8 cellular contexts compared by ENCODE assay signal in genomic region chr17:2595736-2596135, GRCh38. TPM values are rescaled to one million over a fixed set of nuclear protein-coding genes. Genes with fewer than 3 reads are reported as not detected.
DNase-seq lines count a peak whose midpoint lies in the region; ATAC-seq, FAIRE-seq and TF ChIP-seq lines count a peak whose summit lies in the region.

No MANE protein-coding gene starts in this region.

- TF ChIP-seq CTCF in keratinocyte (optimal IDR thresholded peaks at IDR 0.05 in 1 of 3, IDR thresholded peaks at IDR 0.05 in 1 of 3, conservative IDR thresholded peaks at IDR 0.05 in 1 of 3; ENCODE audit: extremely low read depth in 1 of 3, insufficient read depth in 2 of 3, low read length in 3 of 3): no peak
- TF ChIP-seq CTCF in tibial nerve (IDR thresholded peaks at IDR 0.05): no peak

- H3K36me3 Mint-ChIP-seq in activated naive CD4-positive, alpha-beta T cell treated with anti-CD3 and anti-CD28 coated beads, Interleukin-2, amount 10 ng/mL, durations not matched to agents 7 days and 5 days: peaks cover 23% of the 10 kb centered on the region
- peaks cover 9 to 11% of the 10 kb centered on the region in 2 donors for H3K36me3 Mint-ChIP-seq in activated naive CD4-positive, alpha-beta T cell treated with anti-CD3 and anti-CD28 coated beads, Interleukin-2, amount 50 U/mL, for 72 hours
- peaks cover 29% of the 10 kb centered on the region for H3K36me3 Mint-ChIP-seq in activated T-helper 2 cell treated with anti-CD3 and anti-CD28 coated beads, Interferon-gamma antibody, Interleukin-2, Interleukin-4, amounts not matched to agents 10 μg/mL and 5 μg/mL and 100 μg/mL, durations not matched to agents 14 hours and 24 hours and 36 hours (ENCODE audit: low read depth)

- H3K36me3 ChIP-seq in keratinocyte (ENCODE audit: control insufficient read depth in 2 of 2, extremely low read depth in 1 of 2, insufficient read depth in 2 of 2, low read length in 2 of 2) (peaks cover 2 to 3% of the 10 kb centered on the region in 2 experiments), tibial nerve (no peaks in the 10 kb centered on the region)

- H3K9me1 ChIP-seq in keratinocyte (ENCODE audit: control insufficient read depth, extremely low read depth, insufficient read depth, low read length): no peaks in the 10 kb centered on the region

- H3K4me1 Mint-ChIP-seq in activated naive CD4-positive, alpha-beta T cell treated with anti-CD3 and anti-CD28 coated beads, Interleukin-2, amount 10 ng/mL, durations not matched to agents 7 days and 5 days: peaks cover 45% of the 10 kb centered on the region
- H3K4me1 Mint-ChIP-seq in activated T-helper 2 cell treated with anti-CD3 and anti-CD28 coated beads, Interferon-gamma antibody, Interleukin-2, Interleukin-4, amounts not matched to agents 10 μg/mL and 5 μg/mL and 100 μg/mL, durations not matched to agents 14 hours and 24 hours and 36 hours (ENCODE audit: low read depth): peaks cover 37% of the 10 kb centered on the region

- no peak for TF ChIP-seq POLR2A in tibial nerve (IDR thresholded peaks at IDR 0.05)

- H4K20me1 ChIP-seq in keratinocyte (ENCODE audit: control insufficient read depth, extremely low read depth, insufficient read depth, low read length): peaks cover 22% of the 10 kb centered on the region

- DNase-seq in activated naive CD4-positive, alpha-beta T cell treated with anti-CD3 and anti-CD28 coated beads, Interleukin-2, amount 10 ng/mL, durations not matched to agents 7 days and 5 days: no peak
- no peak for DNase-seq in activated naive CD4-positive, alpha-beta T cell treated with anti-CD3 and anti-CD28 coated beads, Interleukin-2, amount 50 U/mL, for 72 hours (ENCODE audit: low spot score in 2 of 2)
- DNase-seq in activated T-helper 2 cell treated with anti-CD3 and anti-CD28 coated beads, Interferon-gamma antibody, Interleukin-2, Interleukin-4, amounts not matched to agents 10 μg/mL and 5 μg/mL and 100 μg/mL, durations not matched to agents 14 hours and 24 hours and 36 hours (ENCODE audit: low spot score): no peak
- DNase-seq in keratinocyte (ENCODE audit: low read depth, low spot score) (no peak), tibial nerve (ENCODE audit: low spot score in 2 of 2) (no peak), inferior parietal cortex (ENCODE audit: extremely low spot score) (no peak), SKM-1 (lab: John Stamatoyannopoulos, UW; ENCODE audit: unreplicated experiment) (no peak), NCI-H2227 (lab: John Stamatoyannopoulos, UW; ENCODE audit: unreplicated experiment) (no peak)

- peak overlapping the region; percentile 86 for H3K4me3 Mint-ChIP-seq in activated naive CD4-positive, alpha-beta T cell treated with anti-CD3 and anti-CD28 coated beads, Interleukin-2, amount 10 ng/mL, durations not matched to agents 7 days and 5 days
- H3K4me3 Mint-ChIP-seq in activated T-helper 2 cell treated with anti-CD3 and anti-CD28 coated beads, Interferon-gamma antibody, Interleukin-2, Interleukin-4, amounts not matched to agents 10 μg/mL and 5 μg/mL and 100 μg/mL, durations not matched to agents 14 hours and 24 hours and 36 hours (ENCODE audit: low read depth): peak overlapping the region; percentile 94

- H3K4me1 ChIP-seq in keratinocyte (ENCODE audit: control insufficient read depth, extremely low read depth, insufficient read depth, low read length) (peaks cover 26% of the 10 kb centered on the region), tibial nerve (peaks cover 0 to 65% (median 35%) of the 10 kb centered on the region in 4 donors)

- no peak for TF ChIP-seq EP300 in tibial nerve (IDR thresholded peaks at IDR 0.05)

- H3K9me3 ChIP-seq in keratinocyte (ENCODE audit: control insufficient read depth, low read depth, low read length) (no peaks in the 10 kb centered on the region), tibial nerve (no peaks in the 10 kb centered on the region)

- H3K4me2 ChIP-seq in keratinocyte (ENCODE audit: control insufficient read depth, extremely low read depth, insufficient read depth, low read depth, low read length): peak overlapping the region; percentile 98

- no peak overlapping the region for H2AFZ ChIP-seq in keratinocyte (ENCODE audit: control insufficient read depth, low read length)

- H3K4me3 ChIP-seq in keratinocyte (ENCODE audit: control insufficient read depth in 2 of 3, extremely low read depth in 1 of 3, insufficient read depth in 2 of 3, low read depth in 1 of 3, low read length in 3 of 3): peak overlapping the region; percentile 86 to 100 (median 94)
- H3K4me3 ChIP-seq in tibial nerve: peak overlapping the region in 3 of 4 donors; percentile 87 to 100 (median 97)

- ATAC-seq in activated naive CD4-positive, alpha-beta T cell treated with anti-CD3 and anti-CD28 coated beads, Interleukin-2, amount 50 U/mL, for 72 hours: no peak

- H3K79me2 ChIP-seq in keratinocyte (ENCODE audit: control insufficient read depth, insufficient read depth, low read length): peaks cover 67% of the 10 kb centered on the region

- no peak overlapping the region for H3K27ac Mint-ChIP-seq in activated naive CD4-positive, alpha-beta T cell treated with anti-CD3 and anti-CD28 coated beads, Interleukin-2, amount 10 ng/mL, durations not matched to agents 7 days and 5 days
- H3K27ac Mint-ChIP-seq in activated naive CD4-positive, alpha-beta T cell treated with anti-CD3 and anti-CD28 coated beads, Interleukin-2, amount 50 U/mL, for 72 hours: no peak overlapping the region
- no peak overlapping the region for H3K27ac Mint-ChIP-seq in activated T-helper 2 cell treated with anti-CD3 and anti-CD28 coated beads, Interferon-gamma antibody, Interleukin-2, Interleukin-4, amounts not matched to agents 10 μg/mL and 5 μg/mL and 100 μg/mL, durations not matched to agents 14 hours and 24 hours and 36 hours

- 5 to 9% methylated on average over 4 of the region's 4 CpGs for WGBS in tibial nerve, 2 donors

- H3K27me3 ChIP-seq in keratinocyte (ENCODE audit: control insufficient read depth, extremely low read depth, insufficient read depth, low read length) (no peaks in the 10 kb centered on the region), tibial nerve (no peaks in the 10 kb centered on the region)

- H3K9ac ChIP-seq in keratinocyte (ENCODE audit: control insufficient read depth, extremely low read depth, insufficient read depth, low read length): peak overlapping the region; percentile 92

- intact Hi-C loops in activated T-helper 2 cell treated with anti-CD3 and anti-CD28 coated beads, Interferon-gamma antibody, Interleukin-2, Interleukin-4, amounts not matched to agents 10 μg/mL and 5 μg/mL and 100 μg/mL, durations not matched to agents 14 hours and 24 hours and 36 hours (cut with micrococcal nuclease): loop anchor here (5.0 kb wide), 1 partner anchor 42 kb away; no protein-coding TSS in a partner anchor

- FAIRE-seq in keratinocyte (lab: Jason Lieb, UNC): no peak

- H3K9me3 Mint-ChIP-seq in activated naive CD4-positive, alpha-beta T cell treated with anti-CD3 and anti-CD28 coated beads, Interleukin-2, amount 10 ng/mL, durations not matched to agents 7 days and 5 days: no peaks in the 10 kb centered on the region
- no peaks in the 10 kb centered on the region for H3K9me3 Mint-ChIP-seq in activated naive CD4-positive, alpha-beta T cell treated with anti-CD3 and anti-CD28 coated beads, Interleukin-2, amount 50 U/mL, for 72 hours
- no peaks in the 10 kb centered on the region for H3K9me3 Mint-ChIP-seq in activated T-helper 2 cell treated with anti-CD3 and anti-CD28 coated beads, Interferon-gamma antibody, Interleukin-2, Interleukin-4, amounts not matched to agents 10 μg/mL and 5 μg/mL and 100 μg/mL, durations not matched to agents 14 hours and 24 hours and 36 hours

- dilution Hi-C loops in keratinocyte (cut with MboI; ENCODE audit: extremely low pct_ligation_motif_present, low sequenced_read_pairs): no loop called here

- CTCF ChIA-PET in activated naive CD4-positive, alpha-beta T cell treated with anti-CD3 and anti-CD28 coated beads, Interleukin-2, amount 10 ng/mL, durations not matched to agents 7 days and 5 days (lab: Charles Lee): no interaction called here

- H3K27me3 Mint-ChIP-seq in activated naive CD4-positive, alpha-beta T cell treated with anti-CD3 and anti-CD28 coated beads, Interleukin-2, amount 10 ng/mL, durations not matched to agents 7 days and 5 days: no peaks in the 10 kb centered on the region
- H3K27me3 Mint-ChIP-seq in activated T-helper 2 cell treated with anti-CD3 and anti-CD28 coated beads, Interferon-gamma antibody, Interleukin-2, Interleukin-4, amounts not matched to agents 10 μg/mL and 5 μg/mL and 100 μg/mL, durations not matched to agents 14 hours and 24 hours and 36 hours (ENCODE audit: low read depth): no peaks in the 10 kb centered on the region

- H3K27ac ChIP-seq in keratinocyte (ENCODE audit: control insufficient read depth, insufficient read depth, low read length) (peak overlapping the region; percentile 94), tibial nerve (peak overlapping the region in 2 of 4 donors; percentile 100)

RNA-seq across cellular contexts. Expression of gene PAFAH1B1, which starts 2.3 kb away (rescaled TPM):
- total RNA-seq in activated naive CD4-positive, alpha-beta T cell treated with anti-CD3 and anti-CD28 coated beads, Interleukin-2, amount 50 U/mL, for 72 hours: 100 to 1,000 TPM; 170 to 190 TPM
- 151 and 153 TPM in 2 replicates for total RNA-seq in activated T-helper 2 cell treated with anti-CD3 and anti-CD28 coated beads, Interferon-gamma antibody, Interleukin-2, Interleukin-4, amounts not matched to agents 10 μg/mL and 5 μg/mL and 100 μg/mL, durations not matched to agents 14 hours and 24 hours and 36 hours
- 88.6 to 119 TPM (median 96.5 TPM) in 3 replicates for polyA plus RNA-seq in keratinocyte
- polyA plus RNA-seq in keratinocyte (2011; ENCODE audit: low read depth): 333 TPM
- polyA plus RNA-seq in keratinocyte (2011; cell fraction: cytosol; rRNA removed): 77.8 and 136 TPM in 2 replicates
- polyA plus RNA-seq in keratinocyte (2011; cell fraction: nucleus; rRNA removed): 120 and 147 TPM in 2 replicates
- 121 and 184 TPM in 2 replicates for polyA plus RNA-seq in keratinocyte (2012; ENCODE audit: low replicate concordance)
- polyA minus RNA-seq in keratinocyte: 83.5 to 144 TPM (median 136 TPM) in 3 replicates
- 53.9 TPM for polyA minus RNA-seq in keratinocyte (2011; cell fraction: cytosol; rRNA and poly(A)+ RNA removed)
- 46.7 and 106 TPM in 2 replicates for polyA minus RNA-seq in keratinocyte (2011; cell fraction: nucleus; rRNA and poly(A)+ RNA removed)
- 100 to 1,000 TPM; 105 to 185 (median 139) TPM for total RNA-seq in tibial nerve
